In genomic region chr15:99253381-99254090, GRCh38 we compare ENCODE assay signal across 1 cellular context.
TF ChIP-seq lines count a peak whose summit lies in the region.

No MANE protein-coding gene starts in this region.

TF ChIP-seq in IMR-90, 13 proteins besides CTCF, POLR2A, EP300 and RAD21:
- no peak for TF ChIP-seq MAZ (IDR thresholded peaks at IDR 0.05; ENCODE audit: borderline replicate concordance, low read depth, low read length)
